Comparison of ENCODE assay signal across 27 cellular contexts in the genomic region with DNA sequence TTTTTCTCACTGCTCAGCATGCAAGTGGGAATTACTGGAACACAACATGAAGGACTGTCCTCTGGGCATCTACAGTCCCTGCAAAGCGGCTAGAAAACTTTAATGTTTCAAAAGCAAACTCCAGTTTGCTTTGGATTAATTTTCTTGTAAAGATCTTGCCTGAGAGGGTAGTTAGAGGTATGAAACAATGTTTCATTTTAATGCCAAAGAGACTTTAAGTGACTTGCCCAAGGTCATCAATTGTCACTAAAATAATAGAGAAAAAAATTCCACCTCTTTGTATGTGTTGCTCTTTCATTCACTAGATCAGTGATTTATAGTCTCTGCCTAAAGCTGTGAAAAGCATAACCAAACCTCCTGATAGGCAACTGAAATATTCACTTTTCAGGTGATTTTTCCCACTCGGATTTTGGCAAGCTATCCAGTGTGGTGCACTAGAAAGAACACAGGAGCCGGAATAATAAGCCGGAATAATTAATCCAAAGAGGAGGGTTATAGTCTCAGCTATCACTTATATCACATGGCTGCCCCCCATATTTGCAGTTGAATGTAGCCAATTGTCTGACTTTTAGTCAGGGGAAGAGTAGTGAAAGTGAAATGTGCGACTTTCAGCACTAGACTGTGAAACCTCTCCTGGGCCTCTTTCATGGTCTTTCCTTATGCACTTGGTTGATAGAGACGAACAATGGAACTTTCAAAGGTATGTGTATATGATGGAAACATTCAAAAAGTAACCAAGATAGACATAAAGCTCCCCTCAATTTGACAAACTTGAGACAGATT.
DNase-seq lines count a peak whose midpoint lies in the region; ATAC-seq and TF ChIP-seq lines count a peak whose summit lies in the region.
"Had no signal": no experiment of that assay in that cellular context is flagged by ENCODE, and none has a peak within 500 bp of the region (broad histone marks: within the 10 kb centered on the region; RNA-seq: fewer than 3 reads in every experiment).

No MANE protein-coding gene starts in this region.

- no peak overlapping the region for H3K9ac ChIP-seq in neural progenitor cell
- H3K9ac ChIP-seq: BLaER1 treated with 17β-estradiol and CSF1 and Interleukin-3, amounts not matched to agents 10 nM and 100 nM had no signal

- intact Hi-C loops in gastrocnemius medialis (cut with DNase I; ENCODE audit: low total_unique reads) = no loop called here

- H3K36me3 ChIP-seq in HAP-1 (replicated peaks) = no peaks in the 10 kb centered on the region
- no peaks in the 10 kb centered on the region for H3K36me3 ChIP-seq in neural progenitor cell
- H3K36me3 ChIP-seq in gastrocnemius medialis = no peaks in the 10 kb centered on the region
- H3K36me3 ChIP-seq: BLaER1 treated with 17β-estradiol and CSF1 and Interleukin-3, amounts not matched to agents 10 nM and 100 nM; SJCRH30 had no signal

- peaks cover 50% of the 10 kb centered on the region for H3K4me1 ChIP-seq in HAP-1
- H3K4me1 ChIP-seq in neural progenitor cell = peaks cover 10% of the 10 kb centered on the region
- H3K4me1 ChIP-seq in gastrocnemius medialis = no peaks in the 10 kb centered on the region
- H3K4me1 ChIP-seq: A549; BLaER1 treated with 17β-estradiol and CSF1 and Interleukin-3, amounts not matched to agents 10 nM and 100 nM had no signal

- no peak overlapping the region for H3K27ac Mint-ChIP-seq in neural progenitor cell
- H3K27ac Mint-ChIP-seq: CD4-positive, alpha-beta T cell; T-helper 17 cell had no signal

- DNase-seq in HAP-1 (ENCODE audit: low spot score in 2 of 2) (peak; percentile 55 to 99), neural progenitor cell (ENCODE audit: low spot score) (no peak), HPDE6-E6E7 (ENCODE audit: extremely low spot score) (no peak), NCI-H345 treated with DMSO at 0.1 percent for 48 hours (lab: John Stamatoyannopoulos, UW; ENCODE audit: unreplicated experiment) (no peak), gastrocnemius medialis (no peak), T-helper 9 cell (no peak)
- DNase-seq: AML-193; CD4-positive, alpha-beta T cell; GOT3; Kasumi-1; MV-4-11; NCI-H1105; NCI-H1436 treated with DMSO at 0.1 percent for 48 hours; NCI-H187 treated with DMSO at 0.1 percent for 48 hours; NCI-H2171 treated with DMSO at 0.1 percent for 48 hours; NCI-H345; NCI-H524; NCI-H748 treated with DMSO at 0.1 percent for 48 hours; SJCRH30; T-helper 17 cell had no signal

- H3K4me3 ChIP-seq in HAP-1 (peak overlapping the region; percentile 4), neural progenitor cell (no peak overlapping the region), gastrocnemius medialis (no peak overlapping the region)
- H3K4me3 ChIP-seq: A549; BLaER1 treated with 17β-estradiol and CSF1 and Interleukin-3, amounts not matched to agents 10 nM and 100 nM; K562; SJCRH30 had no signal

- no peaks in the 10 kb centered on the region for H3K9me3 Mint-ChIP-seq in neural progenitor cell
- H3K9me3 Mint-ChIP-seq: CD4-positive, alpha-beta T cell had no signal

- H3K27me3 Mint-ChIP-seq in neural progenitor cell (ENCODE audit: insufficient read depth, low read depth) = no peaks in the 10 kb centered on the region
- H3K27me3 Mint-ChIP-seq: CD4-positive, alpha-beta T cell; T-helper 17 cell had no signal

- H3F3A ChIP-seq in neural progenitor cell (ENCODE audit: low read depth) = no peaks in the 10 kb centered on the region

- H2AFZ ChIP-seq in neural progenitor cell (replicated peaks) = no peak overlapping the region

- no peak for TF ChIP-seq CTCF in neural progenitor cell (IDR thresholded peaks at IDR 0.05)
- no peak for TF ChIP-seq CTCF in gastrocnemius medialis (IDR thresholded peaks at IDR 0.05 in 4 of 5, conservative IDR thresholded peaks at IDR 0.05 in 1 of 5)

- in situ Hi-C loops in HAP-1 (cut with MboI; ENCODE audit: low sequenced_read_pairs) (no loop called here), gastrocnemius medialis (cut with MboI; ENCODE audit: low sequenced_read_pairs in 4 of 4) (no loop called here)

- H3K36me3 Mint-ChIP-seq in neural progenitor cell = no peaks in the 10 kb centered on the region

- TF ChIP-seq POLR2A in gastrocnemius medialis (IDR thresholded peaks at IDR 0.05) = no peak

- no peaks in the 10 kb centered on the region for H3K9me3 ChIP-seq in HAP-1
- no peaks in the 10 kb centered on the region for H3K9me3 ChIP-seq in neural progenitor cell (ENCODE audit: low read depth)
- no peaks in the 10 kb centered on the region for H3K9me3 ChIP-seq in gastrocnemius medialis
- H3K9me3 ChIP-seq: A549; BLaER1 treated with 17β-estradiol and CSF1 and Interleukin-3, amounts not matched to agents 10 nM and 100 nM; SJCRH30 had no signal

- no peak overlapping the region for H3K4me3 Mint-ChIP-seq in neural progenitor cell
- H3K4me3 Mint-ChIP-seq: CD4-positive, alpha-beta T cell; T-helper 17 cell had no signal

- peak overlapping the region; percentile 51 for H3K4me2 ChIP-seq in neural progenitor cell
- H3K4me2 ChIP-seq: A549; BLaER1 treated with 17β-estradiol and CSF1 and Interleukin-3, amounts not matched to agents 10 nM and 100 nM had no signal

- H3K27ac ChIP-seq in neural progenitor cell (no peak overlapping the region), gastrocnemius medialis (no peak overlapping the region)
- H3K27ac ChIP-seq: A549; BLaER1 treated with 17β-estradiol and CSF1 and Interleukin-3, amounts not matched to agents 10 nM and 100 nM; SJCRH30 had no signal

- no peaks in the 10 kb centered on the region for H4K20me1 ChIP-seq in neural progenitor cell (ENCODE audit: low read depth)
- H4K20me1 ChIP-seq: BLaER1 treated with 17β-estradiol and CSF1 and Interleukin-3, amounts not matched to agents 10 nM and 100 nM had no signal

- no peaks in the 10 kb centered on the region for H3K79me2 ChIP-seq in neural progenitor cell (ENCODE audit: low read depth)

- H3K4me1 Mint-ChIP-seq in neural progenitor cell = peaks cover 20% of the 10 kb centered on the region
- H3K4me1 Mint-ChIP-seq: T-helper 17 cell had no signal

- H3K27me3 ChIP-seq in HAP-1 (ENCODE audit: low read depth) = no peaks in the 10 kb centered on the region
- peaks cover 70% of the 10 kb centered on the region for H3K27me3 ChIP-seq in neural progenitor cell
- no peaks in the 10 kb centered on the region for H3K27me3 ChIP-seq in gastrocnemius medialis
- H3K27me3 ChIP-seq: BLaER1 treated with 17β-estradiol and CSF1 and Interleukin-3, amounts not matched to agents 10 nM and 100 nM; SJCRH30 had no signal

- ATAC-seq in GM18868 (IDR thresholded peaks at IDR 0.05; ENCODE audit: unreplicated experiment) (peak; percentile 79), HG03432 (IDR thresholded peaks at IDR 0.05; ENCODE audit: unreplicated experiment) (peak; percentile 53), gastrocnemius medialis (no peak)
- ATAC-seq: A549, HCT116, K562, SK-N-SH treated with all-trans-retinoic acid at 6 μM for 48 hours, T-helper 17 cell had no signal

Comparison
In these comparisons a context has a peak if more than half of its experiments do, and no peak if none do; other contexts are left out.
1. ATAC-seq: peak in GM18868 (single experiment) and HG03432 (single experiment); none in gastrocnemius medialis (0 of 2).
2. DNase-seq: peak in HAP-1 (2 of 2); none in neural progenitor cell (single experiment), HPDE6-E6E7 (single experiment), NCI-H345 treated with DMSO at 0.1 percent for 48 hours (single experiment), gastrocnemius medialis (0 of 2) and T-helper 9 cell (single experiment).